Comparison of ENCODE assay signal across 9 cellular contexts in the genomic region with DNA sequence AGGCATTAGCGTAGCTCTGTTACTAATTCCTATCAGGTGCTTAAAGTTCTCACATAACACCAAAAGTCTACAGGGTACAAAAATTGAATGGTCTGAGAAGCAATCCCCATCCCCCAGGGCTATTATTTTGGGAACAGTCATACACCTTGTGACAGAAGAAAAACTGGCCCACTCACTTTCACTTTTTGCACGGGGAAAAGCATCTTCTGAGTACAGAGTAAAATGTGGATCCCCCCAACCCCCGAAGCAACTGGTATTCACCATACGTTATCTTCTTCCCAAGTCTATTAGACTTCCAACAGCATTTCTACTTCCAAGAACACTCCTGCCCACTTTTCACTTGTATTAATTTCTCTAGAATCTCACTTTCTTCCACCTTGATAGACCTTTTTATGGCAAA. TPM values are rescaled to one million over a fixed set of nuclear protein-coding genes. Genes with fewer than 3 reads are reported as not detected.
A peak's percentile ranks its signal among the peaks of the same experiment; 100 is the strongest.
DNase-seq lines count a peak whose midpoint lies in the region; TF ChIP-seq lines count a peak whose summit lies in the region.
"Had no signal": no experiment of that assay in that cellular context is flagged by ENCODE, and none has a peak within 500 bp of the region (broad histone marks: within the 10 kb centered on the region; RNA-seq: fewer than 3 reads in every experiment).

No MANE protein-coding gene starts in this region.

- peak overlapping the region; percentile 50; the same call in 1 of the 2 replicates for H3K9ac ChIP-seq in OCI-LY3 (ENCODE audit: low read length)
- no peak overlapping the region for H3K9ac ChIP-seq in colonic mucosa (ENCODE audit: low read depth in 2 of 2, low read length in 2 of 2)

- H3K36me3 ChIP-seq in OCI-LY3 (replicated peaks; ENCODE audit: low read depth, low read length) (peaks cover 18% of the 10 kb centered on the region), colonic mucosa (peaks cover 7% of the 10 kb centered on the region)

- intact Hi-C loops in colonic mucosa (cut with DNase I): no loop called here

- no peak overlapping the region for H2AFZ ChIP-seq in OCI-LY3 (ENCODE audit: low read depth, low read length)

- H3K27me3 ChIP-seq in OCI-LY3 (ENCODE audit: low read depth, low read length) (no peaks in the 10 kb centered on the region), colonic mucosa (no peaks in the 10 kb centered on the region)

- H3K27ac ChIP-seq in OCI-LY3 (ENCODE audit: low read length) (peak overlapping the region; percentile 79), coronary artery (peak overlapping the region; percentile 65 to 81), skin epidermis (peak overlapping the region in 14 of 21 experiments; percentile 40 to 76 (median 64)), colonic mucosa (no peak overlapping the region)
- H3K27ac ChIP-seq: WERI-Rb-1 had no signal

- H3K4me3 ChIP-seq in OCI-LY3 (ENCODE audit: low read length) (peak overlapping the region; percentile 62; the same call in 1 of the 2 replicates), coronary artery (peak overlapping the region; percentile 51), skin epidermis (no peak overlapping the region), colonic mucosa (no peak overlapping the region)

- H3K4me1 ChIP-seq in OCI-LY3 (ENCODE audit: low read length) (peaks cover 49% of the 10 kb centered on the region), colonic mucosa (no peaks in the 10 kb centered on the region)

- peak overlapping the region; percentile 73 for H3K4me2 ChIP-seq in OCI-LY3 (ENCODE audit: low read length)

- H4K20me1 ChIP-seq in OCI-LY3 (ENCODE audit: insufficient read depth, low read length): no peaks in the 10 kb centered on the region

- peaks cover 43% of the 10 kb centered on the region for H3K79me2 ChIP-seq in OCI-LY3 (ENCODE audit: low read length)

- DNase-seq in activated T-cell treated with anti-CD3 and anti-CD28 coated beads for 24 hours (ENCODE audit: low read depth) (peak; percentile 11), coronary artery (ENCODE audit: low spot score) (no peak), midbrain (lab: John Stamatoyannopoulos, UW) (no peak), NCI-H2196 treated with DMSO at 0.1 percent for 48 hours (lab: John Stamatoyannopoulos, UW; ENCODE audit: unreplicated experiment) (no peak), colonic mucosa (no peak)
- DNase-seq in activated T-cell treated with anti-CD3 and anti-CD28 coated beads, Interleukin-2, amount 50 U/mL, for 48 hours: no peak
- DNase-seq: WERI-Rb-1 had no signal

- H3K9me3 ChIP-seq in OCI-LY3 (ENCODE audit: insufficient read depth, low read length): no peaks in the 10 kb centered on the region
- H3K9me3 ChIP-seq in colonic mucosa: no peaks in the 10 kb centered on the region

- TF ChIP-seq CTCF in OCI-LY3 (IDR thresholded peaks at IDR 0.05; ENCODE audit: low read depth, low read length): no peak
- no peak for TF ChIP-seq CTCF in coronary artery (IDR thresholded peaks at IDR 0.05)
- no peak for TF ChIP-seq CTCF in colonic mucosa (IDR thresholded peaks at IDR 0.05)

RNA-seq across cellular contexts. Expression of a gene that starts 11.8 kb away (rescaled TPM):
- total RNA-seq in colonic mucosa: 10 to 100 TPM; 32.5 to 48.4 TPM

RNA-seq across cellular contexts. Expression of a gene that starts 12.1 kb away (rescaled TPM):
- total RNA-seq in colonic mucosa: 100 to 1,000 TPM in 1 of 2 donors, 10 to 100 TPM in 1; 62.9 to 118 TPM

RNA-seq across cellular contexts. Expression of a gene that starts 21.5 kb away (rescaled TPM):
- total RNA-seq in colonic mucosa: 10 to 100 TPM; 18.5 to 19.2 TPM

RNA-seq across cellular contexts. Expression of a gene that starts 39.7 kb away (rescaled TPM):
- total RNA-seq in colonic mucosa: 10 to 100 TPM in 1 of 2 donors, 1 to 10 TPM in 1; 9.8 to 24.8 TPM

RNA-seq across cellular contexts. Expression of a gene that starts 44.1 kb away (rescaled TPM):
- total RNA-seq in colonic mucosa: 10 to 100 TPM; 42.2 to 86.8 TPM

Comparison
In these comparisons a context has a peak if more than half of its experiments do, and no peak if none do; other contexts are left out.
1. H3K4me3 ChIP-seq: peak in OCI-LY3 (single experiment) and coronary artery (single experiment); none in skin epidermis (0 of 7) and colonic mucosa (single experiment).